ENCODE assay signal across 28 cellular contexts in genomic region chr3:178485756-178486155, GRCh38. TPM values are rescaled to one million over a fixed set of nuclear protein-coding genes. Genes with fewer than 3 reads are reported as not detected.
DNase-seq lines count a peak whose midpoint lies in the region; ATAC-seq, FAIRE-seq and TF ChIP-seq lines count a peak whose summit lies in the region.
"Had no signal": no experiment of that assay in that cellular context is flagged by ENCODE, and none has a peak within 500 bp of the region (broad histone marks: within the 10 kb centered on the region; RNA-seq: fewer than 3 reads in every experiment).

No MANE protein-coding gene starts in this region.

- no peaks in the 10 kb centered on the region for H3K9me3 Mint-ChIP-seq in activated T-cell treated with anti-CD3 and anti-CD28 coated beads, Interleukin-2, amount 50 U/mL, for 4 hours
- H3K9me3 Mint-ChIP-seq: activated CD4-positive, alpha-beta T cell treated with anti-CD3 and anti-CD28 coated beads, Interleukin-2, amount 10 ng/mL, durations not matched to agents 24 days and 14 days; activated naive CD8-positive, alpha-beta T cell treated with anti-CD3 and anti-CD28 coated beads, Interleukin-2, amount 50 U/mL, for 24 hours; stimulated activated naive B cell treated with anti-CD40 and anti-IgM and Interleukin-4, amounts not matched to agents 10 μg/mL and 1 μg/mL and 100 μg/mL, for 72 hours had no signal

- no peak overlapping the region for H2AK5ac ChIP-seq in H1 (ENCODE audit: low read depth, low read length)

- H3K27ac ChIP-seq in H1 (ENCODE audit: low read depth, low read length), result no peak overlapping the region
- H3K27ac ChIP-seq: BLaER1, heart left ventricle, tibial nerve had no signal

- H3K18ac ChIP-seq in H1 (ENCODE audit: extremely low read depth, low read length), result no peak overlapping the region

- WGBS in H1 (ENCODE audit: extremely low coverage in 1 of 2, insufficient coverage in 1 of 2, insufficient read length in 1 of 2, insufficient replicate concordance in 2 of 2, low coverage in 1 of 2, low lambda C conversion rate in 2 of 2, missing lambda C conversion rate in 1 of 2), 2 experiments, result 95% methylated on average over 4 of the region's 4 CpGs; no CpG with 5 or more reads in 1 of the 2 experiments

- H3K23ac ChIP-seq in H1 (ENCODE audit: insufficient read length), result no peak overlapping the region

- no peaks in the 10 kb centered on the region for H3K4me1 Mint-ChIP-seq in activated T-cell treated with anti-CD3 and anti-CD28 coated beads, Interleukin-2, amount 50 U/mL, for 4 hours (ENCODE audit: low read depth)
- H3K4me1 Mint-ChIP-seq: activated CD4-positive, alpha-beta T cell treated with anti-CD3 and anti-CD28 coated beads, Interleukin-2, amount 10 ng/mL, durations not matched to agents 24 days and 14 days; activated naive CD8-positive, alpha-beta T cell treated with anti-CD3 and anti-CD28 coated beads, Interleukin-2, amount 50 U/mL, for 24 hours; immature natural killer cell had no signal

- no peaks in the 10 kb centered on the region for H3K79me2 ChIP-seq in H1 (ENCODE audit: control insufficient read depth in 1 of 2, insufficient read depth in 2 of 2, low read length in 2 of 2)

- no peak overlapping the region for H3K56ac ChIP-seq in H1 (replicated peaks; ENCODE audit: insufficient read length, low read depth, low read length)

- no peak for ATAC-seq in activated T-cell treated with anti-CD3 and anti-CD28 coated beads, Interleukin-2, amount 50 U/mL, for 4 hours
- ATAC-seq: activated naive CD8-positive, alpha-beta T cell treated with anti-CD3 and anti-CD28 coated beads, Interleukin-2, amount 50 U/mL, for 24 hours; heart left ventricle; left ventricle myocardium superior; mucosa of descending colon; stimulated activated naive B cell treated with anti-CD40 and anti-IgM and Interleukin-4, amounts not matched to agents 10 μg/mL and 1 μg/mL and 100 μg/mL, for 72 hours had no signal

- H3K4me3 Mint-ChIP-seq in activated T-cell treated with anti-CD3 and anti-CD28 coated beads, Interleukin-2, amount 50 U/mL, for 4 hours, result no peak overlapping the region
- H3K4me3 Mint-ChIP-seq: activated CD4-positive, alpha-beta T cell treated with anti-CD3 and anti-CD28 coated beads, Interleukin-2, amount 10 ng/mL, durations not matched to agents 24 days and 14 days; activated naive CD8-positive, alpha-beta T cell treated with anti-CD3 and anti-CD28 coated beads, Interleukin-2, amount 50 U/mL, for 24 hours; immature natural killer cell; stimulated activated naive B cell treated with anti-CD40 and anti-IgM and Interleukin-4, amounts not matched to agents 10 μg/mL and 1 μg/mL and 100 μg/mL, for 72 hours had no signal

- H3K27me3 ChIP-seq in H1 (replicated peaks in 1 of 4; ENCODE audit: control insufficient read depth in 3 of 4, extremely low read depth in 1 of 4, insufficient read depth in 3 of 4, low read length in 3 of 4), result no peaks in the 10 kb centered on the region
- H3K27me3 ChIP-seq: BLaER1, heart left ventricle, tibial nerve had no signal

- no peak overlapping the region for H2BK12ac ChIP-seq in H1 (ENCODE audit: low read depth, low read length)

- intact Hi-C loops in head of caudate nucleus (cut with DNase I), result no loop called here

- POLR2A ChIA-PET in H1 (lab: Charles Lee; ENCODE audit: partially characterized antibody), result no interaction called here

- no peak overlapping the region for H3K9ac ChIP-seq in H1 (replicated peaks in 1 of 4; ENCODE audit: extremely low read depth in 1 of 4, low read depth in 3 of 4, low read length in 3 of 4)
- H3K9ac ChIP-seq: BLaER1 had no signal

- CTCF ChIA-PET in H1 (lab: Charles Lee; ENCODE audit: partially characterized antibody), result interaction anchor here (2.2 kb wide), 1 partner anchor 8 kb away, joined by 7 read pairs; no protein-coding TSS in a partner anchor

- H2BK5ac ChIP-seq in H1 (ENCODE audit: low read depth, low read length), result no peak overlapping the region

- no peak overlapping the region for H2BK20ac ChIP-seq in H1 (ENCODE audit: low read length)

- H3K4me2 ChIP-seq in H1 (ENCODE audit: insufficient read depth in 1 of 2, low read depth in 2 of 2, low read length in 2 of 2), result no peak overlapping the region
- H3K4me2 ChIP-seq: BLaER1 had no signal

- in situ Hi-C loops in G401 (cut with HindIII; ENCODE audit: low sequenced_read_pairs), result no loop called here

- H4K5ac ChIP-seq in H1 (ENCODE audit: insufficient read length, low read depth, low read length), result no peak overlapping the region

- H4K20me1 ChIP-seq in H1 (replicated peaks in 1 of 2; ENCODE audit: control insufficient read depth in 1 of 2, insufficient read depth in 2 of 2, low read length in 2 of 2), result no peaks in the 10 kb centered on the region
- H4K20me1 ChIP-seq: BLaER1 had no signal

- FAIRE-seq in H1 (lab: Jason Lieb, UNC), result no peak
- FAIRE-seq: GM12892 had no signal

- H3K4ac ChIP-seq in H1 (replicated peaks; ENCODE audit: insufficient read length, low read depth, low read length), result no peak overlapping the region

- no peak for TF ChIP-seq CTCF in H1 (IDR thresholded peaks at IDR 0.05; ENCODE audit: control extremely low read depth in 1 of 3, insufficient read depth in 1 of 3, low read depth in 1 of 3, low read length in 3 of 3)

- no peak overlapping the region for H2BK15ac ChIP-seq in H1 (ENCODE audit: low read length)

- H3K79me1 ChIP-seq in H1 (ENCODE audit: low read depth, low read length), result no peaks in the 10 kb centered on the region

- DNase-seq in EH (ENCODE audit: low read depth) (peak; percentile 85), NCI-H446 (lab: John Stamatoyannopoulos, UW) (peak; percentile 47 to 83), H1 (ENCODE audit: low read depth in 1 of 2, low spot score in 2 of 2) (no peak), skeletal muscle cell (ENCODE audit: low read depth) (peak; percentile 31), head of caudate nucleus (no peak), NCI-H146 (lab: John Stamatoyannopoulos, UW) (no peak), G401 (ENCODE audit: low spot score) (no peak)
- no peak for DNase-seq in activated T-cell treated with anti-CD3 and anti-CD28 coated beads, Interleukin-2, amount 50 U/mL, for 4 hours
- DNase-seq: activated CD4-positive, alpha-beta T cell treated with anti-CD3 and anti-CD28 coated beads, Interleukin-2, amount 10 ng/mL, durations not matched to agents 24 days and 14 days; activated effector memory CD4-positive, alpha-beta T cell treated with Interleukin-2 at 50 U/mL for 16 hours; activated naive CD8-positive, alpha-beta T cell treated with anti-CD3 and anti-CD28 coated beads, Interleukin-2, amount 50 U/mL, for 24 hours; caudate nucleus; erythroblast; GF-D8; heart left ventricle; immature natural killer cell; left ventricle myocardium superior; mucosa of descending colon; MV-4-11; NCI-H2029 treated with DMSO at 0.1 percent for 48 hours; NCI-H510A treated with DMSO at 0.1 percent for 48 hours; nucleus accumbens; SHP77; stimulated activated CD4-positive, alpha-beta T cell treated with anti-CD3 and anti-CD28 coated beads, Interleukin-15, amount 100 ng/mL, for 24 hours; stimulated activated naive B cell treated with anti-CD40 and anti-IgM and Interleukin-4, amounts not matched to agents 10 μg/mL and 1 μg/mL and 100 μg/mL, for 72 hours had no signal

- no peaks in the 10 kb centered on the region for H3K23me2 ChIP-seq in H1 (ENCODE audit: low read depth, low read length)

- H3K14ac ChIP-seq in H1 (ENCODE audit: insufficient read length), result no peak overlapping the region

- H4K91ac ChIP-seq in H1 (replicated peaks; ENCODE audit: insufficient read length, low read length), result no peak overlapping the region

- no peaks in the 10 kb centered on the region for H3K36me3 Mint-ChIP-seq in activated T-cell treated with anti-CD3 and anti-CD28 coated beads, Interleukin-2, amount 50 U/mL, for 4 hours (ENCODE audit: insufficient read depth)
- H3K36me3 Mint-ChIP-seq: immature natural killer cell; stimulated activated naive B cell treated with anti-CD40 and anti-IgM and Interleukin-4, amounts not matched to agents 10 μg/mL and 1 μg/mL and 100 μg/mL, for 72 hours had no signal

- no peak overlapping the region for H3K4me3 ChIP-seq in H1 (ENCODE audit: extremely low read depth in 1 of 4, insufficient read depth in 2 of 4, low read depth in 3 of 4, low read length in 4 of 4)
- H3K4me3 ChIP-seq in skeletal muscle cell (ENCODE audit: low read depth, low read length), result no peak overlapping the region
- H3K4me3 ChIP-seq: BLaER1, heart left ventricle, mucosa of descending colon, tibial nerve had no signal

- H2BK120ac ChIP-seq in H1 (replicated peaks; ENCODE audit: low read depth, low read length), result no peak overlapping the region

- H3K27me3 Mint-ChIP-seq in activated T-cell treated with anti-CD3 and anti-CD28 coated beads, Interleukin-2, amount 50 U/mL, for 4 hours (ENCODE audit: low read depth), result peaks cover 4% of the 10 kb centered on the region
- H3K27me3 Mint-ChIP-seq: activated CD4-positive, alpha-beta T cell treated with anti-CD3 and anti-CD28 coated beads, Interleukin-2, amount 10 ng/mL, durations not matched to agents 24 days and 14 days had no signal

- H3K36me3 ChIP-seq in H1 (ENCODE audit: control insufficient read depth in 2 of 4, insufficient read depth in 4 of 4, low read length in 3 of 4), result no peaks in the 10 kb centered on the region
- H3K36me3 ChIP-seq: BLaER1, heart left ventricle, tibial nerve had no signal

- TF ChIP-seq EP300 in H1 (IDR thresholded peaks at IDR 0.05; ENCODE audit: borderline replicate concordance in 1 of 2, low read depth in 2 of 2, low read length in 2 of 2), result no peak

- TF ChIP-seq RAD21 in H1 (IDR thresholded peaks at IDR 0.05 in 1 of 2, conservative IDR thresholded peaks at IDR 0.05 in 1 of 2; ENCODE audit: low read depth in 2 of 2, low read length in 2 of 2), result no peak

- peak overlapping the region; percentile 90 for H2AFZ ChIP-seq in H1 (ENCODE audit: low read length)

- no peak overlapping the region for H4K8ac ChIP-seq in H1 (ENCODE audit: extremely low read depth, insufficient read depth, low read length)

- no peaks in the 10 kb centered on the region for H3K9me3 ChIP-seq in H1 (ENCODE audit: insufficient read depth in 2 of 2, low read depth in 1 of 2, low read length in 1 of 2)
- H3K9me3 ChIP-seq: BLaER1, heart left ventricle, mucosa of descending colon, tibial nerve had no signal

- no peak for TF ChIP-seq POLR2A in H1 (IDR thresholded peaks at IDR 0.05; ENCODE audit: control extremely low read depth in 1 of 2, low read depth in 2 of 2, low read length in 2 of 2)

- peaks cover 0 to 8% (median 2%) of the 10 kb centered on the region in 4 experiments; a peak in 3 of 7 replicates for H3K4me1 ChIP-seq in H1 (replicated peaks in 1 of 4; ENCODE audit: control insufficient read depth in 3 of 4, insufficient read depth in 4 of 4, low read length in 3 of 4)
- H3K4me1 ChIP-seq: BLaER1, heart left ventricle, tibial nerve had no signal

RNA-seq across cellular contexts. Expression of gene KCNMB2, which starts 50.5 kb away (rescaled TPM):
- not detected in 2 replicates for total RNA-seq in H1 (2021; fragmentation: NEBNext Ultra II Directional; extraction: Animal tissue kit (Norgen Biotek cat#: 25700))
- not detected in 2 replicates for polyA plus RNA-seq in H1 (2011; rRNA removed)
- polyA plus RNA-seq in H1 (2011; cell fraction: cytosol; rRNA removed), result 0.13 TPM
- polyA plus RNA-seq in H1 (2011; cell fraction: nucleus; rRNA removed), result not detected
- 0.20 TPM in 1 of 4 replicates, not detected in the others for polyA plus RNA-seq in H1 (2012, experiment 1 of 2)
- not detected for polyA plus RNA-seq in H1 (2012, experiment 2 of 2)
- 0.12 TPM for polyA plus RNA-seq in H1 (2013, experiment 1 of 2)
- 0.22 TPM for polyA plus RNA-seq in H1 (2013, experiment 2 of 2)
- 0.20 and 0.38 TPM in 2 replicates for polyA minus RNA-seq in H1 (2011; rRNA and poly(A)+ RNA removed)
- not detected for polyA minus RNA-seq in H1 (2011; cell fraction: cytosol; rRNA and poly(A)+ RNA removed)
- not detected for polyA minus RNA-seq in H1 (2011; cell fraction: nucleus; rRNA and poly(A)+ RNA removed)
- not detected for total RNA-seq in activated T-cell treated with anti-CD3 and anti-CD28 coated beads, Interleukin-2, amount 50 U/mL, for 4 hours
- not detected in 2 replicates for total RNA-seq in G401 (2014; rRNA removed; shearing (Covaris generic))
- total RNA-seq: activated CD4-positive, alpha-beta T cell treated with anti-CD3 and anti-CD28 coated beads, Interleukin-2, amount 10 ng/mL, durations not matched to agents 24 days and 14 days; tibial nerve had no signal
- polyA plus RNA-seq: immature natural killer cell had no signal

Comparison
In these comparisons a context has a peak if more than half of its experiments do, and no peak if none do; other contexts are left out.
1. DNase-seq: peak in EH (single experiment), NCI-H446 (2 of 2) and skeletal muscle cell (single experiment); none in H1 (0 of 2), head of caudate nucleus (0 of 42), activated T-cell treated with anti-CD3 and anti-CD28 coated beads, Interleukin-2, amount 50 U/mL, for 4 hours (single experiment), NCI-H146 (single experiment) and G401 (single experiment).